ENCODE assay signal across 2 cellular contexts in the genomic region with DNA sequence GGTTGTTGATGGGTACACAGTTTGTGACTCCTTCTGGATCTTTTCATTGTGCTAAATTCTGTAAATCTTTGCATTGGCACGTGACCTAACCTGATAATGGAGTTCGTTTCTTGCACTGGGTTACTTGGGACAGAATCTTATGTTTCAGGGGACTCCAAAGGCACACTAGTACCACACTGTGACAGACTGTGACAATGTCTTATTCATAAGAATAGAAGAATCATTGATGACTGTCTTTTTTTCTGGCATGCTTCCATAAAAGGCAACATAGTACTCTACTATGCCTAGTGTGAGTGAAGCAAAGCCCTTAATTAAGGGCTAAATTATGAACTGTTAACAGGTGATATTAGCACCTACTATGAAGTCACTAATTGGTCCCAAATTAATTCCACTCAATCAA.
TF ChIP-seq lines count a peak whose summit lies in the region.

No MANE protein-coding gene starts in this region.

TF ChIP-seq in IMR-90, 13 proteins besides CTCF, POLR2A, EP300 and RAD21:
- no peak for TF ChIP-seq RCOR1 (IDR thresholded peaks at IDR 0.05; ENCODE audit: insufficient replicate concordance, low read length)
- no peak for TF ChIP-seq BHLHE40 (IDR thresholded peaks at IDR 0.05; ENCODE audit: low read depth, low read length)
- no peak for TF ChIP-seq CHD1 (IDR thresholded peaks at IDR 0.05; ENCODE audit: low read depth, low read length)
- TF ChIP-seq FOS (IDR thresholded peaks at IDR 0.05; ENCODE audit: low read depth, low read length): no peak
- no peak for TF ChIP-seq SMC3 (IDR thresholded peaks at IDR 0.05; ENCODE audit: low read depth, low read length)
- no peak for TF ChIP-seq CEBPB (IDR thresholded peaks at IDR 0.05; ENCODE audit: low read depth, low read length)
- TF ChIP-seq RFX5 (IDR thresholded peaks at IDR 0.05; ENCODE audit: low read depth, low read length): no peak
- TF ChIP-seq MAZ (IDR thresholded peaks at IDR 0.05; ENCODE audit: borderline replicate concordance, low read depth, low read length): no peak
- TF ChIP-seq, protein P1, sequence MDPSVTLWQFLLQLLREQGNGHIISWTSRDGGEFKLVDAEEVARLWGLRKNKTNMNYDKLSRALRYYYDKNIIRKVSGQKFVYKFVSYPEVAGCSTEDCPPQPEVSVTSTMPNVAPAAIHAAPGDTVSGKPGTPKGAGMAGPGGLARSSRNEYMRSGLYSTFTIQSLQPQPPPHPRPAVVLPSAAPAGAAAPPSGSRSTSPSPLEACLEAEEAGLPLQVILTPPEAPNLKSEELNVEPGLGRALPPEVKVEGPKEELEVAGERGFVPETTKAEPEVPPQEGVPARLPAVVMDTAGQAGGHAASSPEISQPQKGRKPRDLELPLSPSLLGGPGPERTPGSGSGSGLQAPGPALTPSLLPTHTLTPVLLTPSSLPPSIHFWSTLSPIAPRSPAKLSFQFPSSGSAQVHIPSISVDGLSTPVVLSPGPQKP (IDR thresholded peaks at IDR 0.05; ENCODE audit: borderline replicate concordance, low read depth, low read length): no peak
- TF ChIP-seq MAFK (IDR thresholded peaks at IDR 0.05; ENCODE audit: low read depth, low read length): no peak
- TF ChIP-seq NFE2L2 (IDR thresholded peaks at IDR 0.05; ENCODE audit: low read depth, low read length): no peak
- TF ChIP-seq MXI1 (IDR thresholded peaks at IDR 0.05; ENCODE audit: borderline replicate concordance, low read depth, low read length): no peak

TF ChIP-seq in SK-N-SH treated with all-trans-retinoic acid at 6 μM for 48 hours, 23 proteins besides CTCF, POLR2A, EP300 and RAD21:
- TF ChIP-seq ZFP30 (CRISPR knock-in tag; IDR thresholded peaks at IDR 0.05): no peak
- TF ChIP-seq BACH2 (CRISPR knock-in tag; IDR thresholded peaks at IDR 0.05; ENCODE audit: borderline replicate concordance): no peak
- TF ChIP-seq RARB (CRISPR knock-in tag; IDR thresholded peaks at IDR 0.05): no peak
- TF ChIP-seq ZNF8 (CRISPR knock-in tag; IDR thresholded peaks at IDR 0.05): no peak
- TF ChIP-seq, protein P2, sequence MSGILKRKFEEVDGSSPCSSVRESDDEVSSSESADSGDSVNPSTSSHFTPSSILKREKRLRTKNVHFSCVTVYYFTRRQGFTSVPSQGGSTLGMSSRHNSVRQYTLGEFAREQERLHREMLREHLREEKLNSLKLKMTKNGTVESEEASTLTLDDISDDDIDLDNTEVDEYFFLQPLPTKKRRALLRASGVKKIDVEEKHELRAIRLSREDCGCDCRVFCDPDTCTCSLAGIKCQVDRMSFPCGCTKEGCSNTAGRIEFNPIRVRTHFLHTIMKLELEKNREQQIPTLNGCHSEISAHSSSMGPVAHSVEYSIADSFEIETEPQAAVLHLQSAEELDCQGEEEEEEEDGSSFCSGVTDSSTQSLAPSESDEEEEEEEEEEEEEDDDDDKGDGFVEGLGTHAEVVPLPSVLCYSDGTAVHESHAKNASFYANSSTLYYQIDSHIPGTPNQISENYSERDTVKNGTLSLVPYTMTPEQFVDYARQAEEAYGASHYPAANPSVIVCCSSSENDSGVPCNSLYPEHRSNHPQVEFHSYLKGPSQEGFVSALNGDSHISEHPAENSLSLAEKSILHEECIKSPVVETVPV (CRISPR knock-in tag; IDR thresholded peaks at IDR 0.05): no peak
- no peak for TF ChIP-seq TOX (CRISPR knock-in tag; IDR thresholded peaks at IDR 0.05; ENCODE audit: borderline replicate concordance)
- no peak for TF ChIP-seq GLIS3 (CRISPR knock-in tag; IDR thresholded peaks at IDR 0.05)
- TF ChIP-seq ZNF70 (CRISPR knock-in tag; IDR thresholded peaks at IDR 0.05): no peak
- TF ChIP-seq, protein P3, sequence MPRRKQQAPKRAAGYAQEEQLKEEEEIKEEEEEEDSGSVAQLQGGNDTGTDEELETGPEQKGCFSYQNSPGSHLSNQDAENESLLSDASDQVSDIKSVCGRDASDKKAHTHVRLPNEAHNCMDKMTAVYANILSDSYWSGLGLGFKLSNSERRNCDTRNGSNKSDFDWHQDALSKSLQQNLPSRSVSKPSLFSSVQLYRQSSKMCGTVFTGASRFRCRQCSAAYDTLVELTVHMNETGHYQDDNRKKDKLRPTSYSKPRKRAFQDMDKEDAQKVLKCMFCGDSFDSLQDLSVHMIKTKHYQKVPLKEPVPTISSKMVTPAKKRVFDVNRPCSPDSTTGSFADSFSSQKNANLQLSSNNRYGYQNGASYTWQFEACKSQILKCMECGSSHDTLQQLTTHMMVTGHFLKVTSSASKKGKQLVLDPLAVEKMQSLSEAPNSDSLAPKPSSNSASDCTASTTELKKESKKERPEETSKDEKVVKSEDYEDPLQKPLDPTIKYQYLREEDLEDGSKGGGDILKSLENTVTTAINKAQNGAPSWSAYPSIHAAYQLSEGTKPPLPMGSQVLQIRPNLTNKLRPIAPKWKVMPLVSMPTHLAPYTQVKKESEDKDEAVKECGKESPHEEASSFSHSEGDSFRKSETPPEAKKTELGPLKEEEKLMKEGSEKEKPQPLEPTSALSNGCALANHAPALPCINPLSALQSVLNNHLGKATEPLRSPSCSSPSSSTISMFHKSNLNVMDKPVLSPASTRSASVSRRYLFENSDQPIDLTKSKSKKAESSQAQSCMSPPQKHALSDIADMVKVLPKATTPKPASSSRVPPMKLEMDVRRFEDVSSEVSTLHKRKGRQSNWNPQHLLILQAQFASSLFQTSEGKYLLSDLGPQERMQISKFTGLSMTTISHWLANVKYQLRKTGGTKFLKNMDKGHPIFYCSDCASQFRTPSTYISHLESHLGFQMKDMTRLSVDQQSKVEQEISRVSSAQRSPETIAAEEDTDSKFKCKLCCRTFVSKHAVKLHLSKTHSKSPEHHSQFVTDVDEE (CRISPR knock-in tag; IDR thresholded peaks at IDR 0.05): no peak
- TF ChIP-seq ESRRG (CRISPR knock-in tag; IDR thresholded peaks at IDR 0.05): no peak
- TF ChIP-seq TCF4 (CRISPR knock-in tag; IDR thresholded peaks at IDR 0.05; ENCODE audit: borderline replicate concordance): no peak
- TF ChIP-seq, protein P4, sequence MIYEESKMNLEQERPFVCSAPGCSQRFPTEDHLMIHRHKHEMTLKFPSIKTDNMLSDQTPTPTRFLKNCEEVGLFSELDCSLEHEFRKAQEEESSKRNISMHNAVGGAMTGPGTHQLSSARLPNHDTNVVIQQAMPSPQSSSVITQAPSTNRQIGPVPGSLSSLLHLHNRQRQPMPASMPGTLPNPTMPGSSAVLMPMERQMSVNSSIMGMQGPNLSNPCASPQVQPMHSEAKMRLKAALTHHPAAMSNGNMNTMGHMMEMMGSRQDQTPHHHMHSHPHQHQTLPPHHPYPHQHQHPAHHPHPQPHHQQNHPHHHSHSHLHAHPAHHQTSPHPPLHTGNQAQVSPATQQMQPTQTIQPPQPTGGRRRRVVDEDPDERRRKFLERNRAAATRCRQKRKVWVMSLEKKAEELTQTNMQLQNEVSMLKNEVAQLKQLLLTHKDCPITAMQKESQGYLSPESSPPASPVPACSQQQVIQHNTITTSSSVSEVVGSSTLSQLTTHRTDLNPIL (CRISPR knock-in tag; IDR thresholded peaks at IDR 0.05; ENCODE audit: low read depth): no peak
- TF ChIP-seq SNAI2 (CRISPR knock-in tag; IDR thresholded peaks at IDR 0.05): no peak
- no peak for TF ChIP-seq ZNF565 (CRISPR knock-in tag; conservative IDR thresholded peaks at IDR 0.05; ENCODE audit: low read depth)
- TF ChIP-seq PPARA (CRISPR knock-in tag; IDR thresholded peaks at IDR 0.05; ENCODE audit: borderline replicate concordance): no peak
- no peak for TF ChIP-seq CSDC2 (CRISPR knock-in tag; IDR thresholded peaks at IDR 0.05)
- TF ChIP-seq ISL1 (CRISPR knock-in tag; IDR thresholded peaks at IDR 0.05): no peak
- no peak for TF ChIP-seq ZFP3 (CRISPR knock-in tag; IDR thresholded peaks at IDR 0.05)
- TF ChIP-seq ZC3H10 (CRISPR knock-in tag; IDR thresholded peaks at IDR 0.05): no peak
